In the genomic region with DNA sequence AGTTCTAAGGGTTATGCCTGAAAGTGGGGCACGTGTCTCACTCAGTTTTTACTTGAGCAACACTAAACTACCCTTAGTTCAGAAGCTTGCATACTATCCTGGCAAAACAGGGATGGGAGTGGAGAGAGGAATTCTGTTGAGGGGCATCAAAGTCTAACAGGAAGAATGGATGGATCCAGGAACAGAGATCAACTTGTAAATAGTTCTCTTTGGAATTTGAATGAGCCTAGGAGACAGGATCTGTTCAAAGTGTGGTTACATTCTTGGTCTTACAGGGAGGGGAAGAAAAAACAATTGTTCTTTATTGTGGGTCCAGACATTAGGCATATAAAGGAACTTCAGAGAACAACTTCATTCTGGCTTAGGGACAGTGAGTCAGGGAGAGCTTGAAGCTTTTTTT, we compare ENCODE assay signal across 28 cellular contexts.
DNase-seq lines count a peak whose midpoint lies in the region; ATAC-seq and FAIRE-seq lines count a peak whose summit lies in the region.
"Had no signal": no experiment of that assay in that cellular context is flagged by ENCODE, and none has a peak within 500 bp of the region (broad histone marks: within the 10 kb centered on the region; RNA-seq: fewer than 3 reads in every experiment).

No MANE protein-coding gene starts in this region.

- intact Hi-C loops in left colon (cut with DNase I, micrococcal nuclease), result no loop called here

- no peaks in the 10 kb centered on the region for H3K27me3 ChIP-seq in NT2/D1 (ENCODE audit: insufficient read depth, insufficient read length)
- H3K27me3 ChIP-seq: BE2C, BLaER1 had no signal

- no peak overlapping the region for H3K9ac ChIP-seq in NT2/D1 (ENCODE audit: insufficient read length, low read depth)
- H3K9ac ChIP-seq: BLaER1 had no signal

- H3K9me3 ChIP-seq in NT2/D1 (ENCODE audit: insufficient read depth, low read length), result no peaks in the 10 kb centered on the region
- H3K9me3 ChIP-seq: BE2C, BLaER1 had no signal

- DNase-seq in HT1080 (ENCODE audit: low read depth), result peak; percentile 28
- DNase-seq in NT2/D1 (ENCODE audit: low read depth, low spot score), result peak; percentile 36
- no peak for DNase-seq in left colon
- no peak for DNase-seq in T-helper 1 cell
- DNase-seq in GM19240 (ENCODE audit: insufficient read length, low spot score), result no peak
- DNase-seq: 8988T; ACHN; BE2C; C1 segment of cervical spinal cord; CD4-positive, alpha-beta memory T cell; CD4-positive, CD25-positive, alpha-beta regulatory T cell; CD8-positive, alpha-beta memory T cell; COR-L47; DMS 273 treated with DMSO at 0.1 percent for 48 hours; DMS153; DMS53; DMS79; DND-41; EL; GDM1 had no signal

- H3K36me3 ChIP-seq in NT2/D1 (ENCODE audit: insufficient read depth, insufficient read length, low read length), result no peaks in the 10 kb centered on the region
- H3K36me3 ChIP-seq: BE2C, BLaER1 had no signal

- FAIRE-seq in endometrium (lab: Jason Lieb, UNC), result peak; percentile 12
- FAIRE-seq: A204.1, GM12878, GM12892, GM18507 had no signal

- H3K4me3 ChIP-seq in NT2/D1 (ENCODE audit: insufficient read length, low read depth), result no peak overlapping the region
- H3K4me3 ChIP-seq: BLaER1, GM12878 had no signal

- ATAC-seq in left colon (peak; percentile 28), GM19467 (IDR thresholded peaks at IDR 0.05; ENCODE audit: unreplicated experiment) (no peak), HG02678 (IDR thresholded peaks at IDR 0.05; ENCODE audit: unreplicated experiment) (no peak)
- ATAC-seq: GM12878 had no signal

- H3K4me1 ChIP-seq in NT2/D1 (ENCODE audit: insufficient read depth, insufficient read length), result no peaks in the 10 kb centered on the region
- H3K4me1 ChIP-seq: BE2C, BLaER1 had no signal

Comparison
In these comparisons a context has a peak if more than half of its experiments do, and no peak if none do; other contexts are left out.
1. DNase-seq: peak in HT1080 (single experiment) and NT2/D1 (single experiment); none in left colon (0 of 2), T-helper 1 cell (0 of 5) and GM19240 (single experiment).